21 cellular contexts compared by ENCODE assay signal in genomic region chr2:99477054-99477453, GRCh38.
"Had no signal": no experiment of that assay in that cellular context is flagged by ENCODE, and none has a peak within 500 bp of the region (broad histone marks: within the 10 kb centered on the region; RNA-seq: fewer than 3 reads in every experiment).

No MANE protein-coding gene starts in this region.

- FAIRE-seq: bronchial epithelial cell, endothelial cell of umbilical vein had no signal

- H3K9me3 Mint-ChIP-seq: activated naive CD4-positive, alpha-beta T cell treated with anti-CD3 and anti-CD28 coated beads, Interleukin-2, amount 50 U/mL, for 72 hours; activated T-cell treated with anti-CD3 and anti-CD28 coated beads, Interleukin-2, amount 50 U/mL, for 72 hours; memory B cell; naive thymus-derived CD8-positive, alpha-beta T cell; T-helper 2 cell treated with Interferon-gamma antibody and Interleukin-4, amounts not matched to agents 5 μg/mL and 100 μg/mL, for 36 hours had no signal

- H3K27ac ChIP-seq: colonic mucosa, foreskin keratinocyte, testis, transverse colon, uterus had no signal

- H3K9me3 ChIP-seq: colonic mucosa, testis, transverse colon, uterus had no signal

- H3K36me3 ChIP-seq: colonic mucosa, transverse colon, uterus had no signal

- H3K27me3 ChIP-seq: colonic mucosa, foreskin keratinocyte, testis, transverse colon, uterus had no signal

- H3K27me3 Mint-ChIP-seq: memory B cell; naive thymus-derived CD8-positive, alpha-beta T cell had no signal

- H3K4me3 ChIP-seq: colonic mucosa, testis, transverse colon, uterus had no signal

- ATAC-seq: activated naive CD4-positive, alpha-beta T cell treated with anti-CD3 and anti-CD28 coated beads, Interleukin-2, amount 50 U/mL, for 72 hours; activated T-cell treated with anti-CD3 and anti-CD28 coated beads, Interleukin-2, amount 50 U/mL, for 72 hours; esophagus mucosa; foreskin keratinocyte; naive thymus-derived CD8-positive, alpha-beta T cell had no signal

- H3K27ac Mint-ChIP-seq: activated naive CD4-positive, alpha-beta T cell treated with anti-CD3 and anti-CD28 coated beads, Interleukin-2, amount 50 U/mL, for 72 hours; activated T-cell treated with anti-CD3 and anti-CD28 coated beads, Interleukin-2, amount 50 U/mL, for 72 hours; memory B cell; T-helper 2 cell treated with Interferon-gamma antibody and Interleukin-4, amounts not matched to agents 5 μg/mL and 100 μg/mL, for 36 hours had no signal

- H3K4me3 Mint-ChIP-seq: activated T-cell treated with anti-CD3 and anti-CD28 coated beads, Interleukin-2, amount 50 U/mL, for 72 hours; memory B cell; naive thymus-derived CD8-positive, alpha-beta T cell; T-helper 2 cell treated with Interferon-gamma antibody and Interleukin-4, amounts not matched to agents 5 μg/mL and 100 μg/mL, for 36 hours had no signal

- DNase-seq: activated CD4-positive, alpha-beta T cell treated with anti-CD3 and anti-CD28 coated beads for 4 hours; activated CD4-positive, alpha-beta T cell treated with anti-CD3 and anti-CD28 coated beads, Interleukin-2, amount 50 U/mL, for 4 hours; activated naive CD4-positive, alpha-beta T cell; activated T-cell treated with anti-CD3 and anti-CD28 coated beads for 4 hours; activated T-cell treated with anti-CD3 and anti-CD28 coated beads, Interleukin-2, amount 50 U/mL, for 72 hours; colonic mucosa; effector memory CD4-positive, alpha-beta T cell; foreskin keratinocyte; naive thymus-derived CD8-positive, alpha-beta T cell; stimulated activated CD4-positive, alpha-beta T cell treated with anti-CD3 and anti-CD28 coated beads, Interleukin-2, amount 100 ng/mL, for 48 hours; stimulated activated naive CD4-positive, alpha-beta T cell treated with Interleukin-2 at 50 U/mL for 16 hours; T-helper 1 cell; testis; transverse colon; uterus had no signal
